ENCODE assay signal across 16 cellular contexts in the genomic region with DNA sequence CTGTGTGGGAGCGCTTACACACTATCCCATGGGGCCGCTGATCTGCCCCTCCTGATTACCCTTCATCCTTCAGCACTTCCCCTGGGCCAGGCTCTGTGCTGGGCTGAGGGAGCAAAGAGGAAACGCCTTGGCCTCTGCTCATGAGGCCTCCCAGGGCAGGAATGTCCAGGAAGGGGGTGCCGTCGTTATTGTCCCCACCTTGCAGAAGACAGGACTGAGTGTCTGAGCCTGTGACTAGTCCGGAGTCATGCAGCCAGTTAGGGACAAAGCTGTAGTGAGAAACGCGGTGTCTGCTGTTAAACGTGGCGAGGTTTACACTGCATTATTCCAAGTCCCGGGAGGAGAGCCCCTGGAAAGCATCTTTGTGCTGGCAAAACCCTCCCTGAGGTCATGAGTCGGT.
DNase-seq lines count a peak whose midpoint lies in the region; ATAC-seq, FAIRE-seq and TF ChIP-seq lines count a peak whose summit lies in the region.
"Had no signal": no experiment of that assay in that cellular context is flagged by ENCODE, and none has a peak within 500 bp of the region (broad histone marks: within the 10 kb centered on the region; RNA-seq: fewer than 3 reads in every experiment).

No MANE protein-coding gene starts in this region.

- ATAC-seq in GM19324 (IDR thresholded peaks at IDR 0.05; ENCODE audit: low FRiP score, unreplicated experiment), result no peak
- ATAC-seq: HepG2 had no signal

- DNase-seq in H1 (ENCODE audit: low read depth in 1 of 2, low spot score in 2 of 2) (no peak), neuronal stem cell (ENCODE audit: low spot score) (no peak), NOMO-1 treated with DMSO at 0.1 percent for 48 hours (lab: John Stamatoyannopoulos, UW; ENCODE audit: unreplicated experiment) (no peak), A172 (ENCODE audit: low spot score) (no peak), cerebellar cortex (ENCODE audit: low spot score) (no peak)
- DNase-seq: 8988T; CD4-positive, alpha-beta T cell; GDM1 had no signal

- H3K9ac ChIP-seq in BLaER1 (no peak overlapping the region), H1 (replicated peaks in 1 of 4; ENCODE audit: extremely low read depth in 1 of 4, low read depth in 3 of 4, low read length in 3 of 4) (no peak overlapping the region), neuronal stem cell (ENCODE audit: low read depth, low read length, poor library complexity) (peak overlapping the region; percentile 13)

- no peaks in the 10 kb centered on the region for H3K23me2 ChIP-seq in H1 (ENCODE audit: low read depth, low read length)

- FAIRE-seq in H1 (lab: Jason Lieb, UNC), result no peak
- FAIRE-seq: D721Med, HepG2 had no signal

- CTCF ChIA-PET in H1 (lab: Charles Lee; ENCODE audit: partially characterized antibody), result interaction anchor here (1.1 to 2.2 kb wide), 5 partner anchors 9 to 131 kb away, joined by 3 to 11 read pairs (median 5); no protein-coding TSS in a partner anchor

- no peak overlapping the region for H2BK20ac ChIP-seq in H1 (ENCODE audit: low read length)

- no peak overlapping the region for H2AFZ ChIP-seq in H1 (ENCODE audit: low read length)
- no peak overlapping the region for H2AFZ ChIP-seq in neuronal stem cell (ENCODE audit: low read length)

- no peak for TF ChIP-seq POLR2A in H1 (IDR thresholded peaks at IDR 0.05; ENCODE audit: control extremely low read depth in 1 of 2, low read depth in 2 of 2, low read length in 2 of 2)

- no peak for TF ChIP-seq RAD21 in H1 (IDR thresholded peaks at IDR 0.05 in 1 of 2, conservative IDR thresholded peaks at IDR 0.05 in 1 of 2; ENCODE audit: low read depth in 2 of 2, low read length in 2 of 2)

- H3K56ac ChIP-seq in H1 (replicated peaks; ENCODE audit: insufficient read length, low read depth, low read length), result no peak overlapping the region

- H3K36me3 ChIP-seq in BLaER1 (no peaks in the 10 kb centered on the region), H1 (ENCODE audit: control insufficient read depth in 2 of 4, insufficient read depth in 4 of 4, low read length in 3 of 4) (no peaks in the 10 kb centered on the region), neuronal stem cell (replicated peaks in 1 of 2; ENCODE audit: control insufficient read depth in 2 of 2, insufficient read depth in 2 of 2, low read length in 2 of 2) (no peaks in the 10 kb centered on the region)
- H3K36me3 ChIP-seq: HAP-1 had no signal

- H3K79me2 ChIP-seq in H1 (ENCODE audit: control insufficient read depth in 1 of 2, insufficient read depth in 2 of 2, low read length in 2 of 2), result no peaks in the 10 kb centered on the region

- H2BK12ac ChIP-seq in H1 (ENCODE audit: low read depth, low read length), result no peak overlapping the region
- H2BK12ac ChIP-seq in neuronal stem cell (ENCODE audit: low read length), result no peak overlapping the region

- H3K4ac ChIP-seq in H1 (replicated peaks; ENCODE audit: insufficient read length, low read depth, low read length), result no peak overlapping the region
- H3K4ac ChIP-seq in neuronal stem cell (ENCODE audit: low read length), result no peak overlapping the region

- WGBS in H1 (ENCODE audit: extremely low coverage in 1 of 2, insufficient coverage in 1 of 2, insufficient read length in 1 of 2, insufficient replicate concordance in 2 of 2, low coverage in 1 of 2, low lambda C conversion rate in 2 of 2, missing lambda C conversion rate in 1 of 2), 2 experiments, result 86% methylated on average over 12 of the region's 12 CpGs; no CpG with 5 or more reads in 1 of the 2 experiments
- WGBS in neuronal stem cell (ENCODE audit: extremely low coverage in 2 of 2, insufficient read length in 2 of 2, insufficient replicate concordance in 1 of 2), 2 donors, result no CpG with 5 or more reads among the region's 12 CpGs

- H3K18ac ChIP-seq in H1 (ENCODE audit: extremely low read depth, low read length) (no peak overlapping the region), neuronal stem cell (ENCODE audit: low read length) (peak overlapping the region; percentile 82)

- H2AK5ac ChIP-seq in H1 (ENCODE audit: low read depth, low read length), result no peak overlapping the region
- peak overlapping the region; percentile 63 for H2AK5ac ChIP-seq in neuronal stem cell (ENCODE audit: low read depth, low read length)

- H3K4me1 ChIP-seq in BLaER1 (peaks cover 44% of the 10 kb centered on the region), H1 (replicated peaks in 1 of 4; ENCODE audit: control insufficient read depth in 3 of 4, insufficient read depth in 4 of 4, low read length in 3 of 4) (peaks cover 2 to 15% (median 9%) of the 10 kb centered on the region in 4 experiments; a peak in 5 of 7 replicates), neuronal stem cell (ENCODE audit: control insufficient read depth in 2 of 2, insufficient read depth in 1 of 2, low read depth in 1 of 2, low read length in 2 of 2) (peaks cover 1 to 18% of the 10 kb centered on the region in 2 donors)
- H3K4me1 ChIP-seq: HAP-1 had no signal

- H2BK120ac ChIP-seq in H1 (replicated peaks; ENCODE audit: low read depth, low read length) (no peak overlapping the region), neuronal stem cell (ENCODE audit: low read depth, low read length) (no peak overlapping the region)

- 0 out of 2 replicates have a peak overlapping the region, but pooled peaks have one; percentile 18 for H3K27ac ChIP-seq in BLaER1
- H3K27ac ChIP-seq in angular gyrus (ENCODE audit: low read depth, low read length), result peak overlapping the region; percentile 94
- H3K27ac ChIP-seq in H1 (ENCODE audit: low read depth, low read length), result no peak overlapping the region
- H3K27ac ChIP-seq in neuronal stem cell (replicated peaks; ENCODE audit: low read length), result no peak overlapping the region
- H3K27ac ChIP-seq: C4-2B had no signal

- TF ChIP-seq EP300 in H1 (IDR thresholded peaks at IDR 0.05; ENCODE audit: borderline replicate concordance in 1 of 2, low read depth in 2 of 2, low read length in 2 of 2), result no peak

- H4K20me1 ChIP-seq in BLaER1 (no peaks in the 10 kb centered on the region), H1 (replicated peaks in 1 of 2; ENCODE audit: control insufficient read depth in 1 of 2, insufficient read depth in 2 of 2, low read length in 2 of 2) (no peaks in the 10 kb centered on the region)

- no peak overlapping the region for H4K5ac ChIP-seq in H1 (ENCODE audit: insufficient read length, low read depth, low read length)

- no peaks in the 10 kb centered on the region for H3K79me1 ChIP-seq in H1 (ENCODE audit: low read depth, low read length)
- no peaks in the 10 kb centered on the region for H3K79me1 ChIP-seq in neuronal stem cell (ENCODE audit: low read depth, low read length)

- H3K27me3 ChIP-seq in BLaER1 (no peaks in the 10 kb centered on the region), H1 (replicated peaks in 1 of 4; ENCODE audit: control insufficient read depth in 3 of 4, extremely low read depth in 1 of 4, insufficient read depth in 3 of 4, low read length in 3 of 4) (no peaks in the 10 kb centered on the region; a peak in 2 of 7 replicates), neuronal stem cell (ENCODE audit: control insufficient read depth in 3 of 3, insufficient read depth in 3 of 3, low read depth in 1 of 3, low read length in 3 of 3) (peaks cover 0 to 41% (median 0%) of the 10 kb centered on the region in 3 experiments)

- TF ChIP-seq CTCF in H1 (IDR thresholded peaks at IDR 0.05; ENCODE audit: control extremely low read depth in 1 of 3, insufficient read depth in 1 of 3, low read depth in 1 of 3, low read length in 3 of 3), result no peak

- H4K8ac ChIP-seq in H1 (ENCODE audit: extremely low read depth, insufficient read depth, low read length) (peak overlapping the region; percentile 3; the same call in 1 of the 2 replicates), neuronal stem cell (ENCODE audit: low read depth, low read length) (no peak overlapping the region)

- POLR2A ChIA-PET in H1 (lab: Charles Lee; ENCODE audit: partially characterized antibody), result no interaction called here

- no peaks in the 10 kb centered on the region for H3K9me3 ChIP-seq in BLaER1
- no peaks in the 10 kb centered on the region for H3K9me3 ChIP-seq in H1 (ENCODE audit: insufficient read depth in 2 of 2, low read depth in 1 of 2, low read length in 1 of 2)
- H3K9me3 ChIP-seq in neuronal stem cell (replicated peaks in 1 of 2; ENCODE audit: control insufficient read depth in 2 of 2, insufficient read depth in 1 of 2, low read depth in 1 of 2, low read length in 2 of 2), result peaks cover 0 to 2% of the 10 kb centered on the region in 2 donors
- H3K9me3 ChIP-seq: Caco-2, HAP-1 had no signal

- H3K14ac ChIP-seq in H1 (ENCODE audit: insufficient read length), result no peak overlapping the region
- H3K14ac ChIP-seq in neuronal stem cell (ENCODE audit: low read length), result peak overlapping the region; percentile 96

- H3K4me3 ChIP-seq in BLaER1, result no peak overlapping the region
- H3K4me3 ChIP-seq in H1 (ENCODE audit: extremely low read depth in 1 of 4, insufficient read depth in 2 of 4, low read depth in 3 of 4, low read length in 4 of 4), result no peak overlapping the region
- no peak overlapping the region for H3K4me3 ChIP-seq in neuronal stem cell (ENCODE audit: low read length in 2 of 2)
- H3K4me3 ChIP-seq: HAP-1 had no signal

- H3K23ac ChIP-seq in H1 (ENCODE audit: insufficient read length) (no peak overlapping the region), neuronal stem cell (ENCODE audit: low read depth, low read length, poor library complexity) (no peak overlapping the region)

- no peak overlapping the region for H2BK5ac ChIP-seq in H1 (ENCODE audit: low read depth, low read length)
- H2BK5ac ChIP-seq in neuronal stem cell (ENCODE audit: low read length), result no peak overlapping the region

- H2BK15ac ChIP-seq in H1 (ENCODE audit: low read length) (no peak overlapping the region), neuronal stem cell (ENCODE audit: low read length) (peak overlapping the region; percentile 84)

- H3K4me2 ChIP-seq in BLaER1, result peak overlapping the region; percentile 73
- H3K4me2 ChIP-seq in H1 (ENCODE audit: insufficient read depth in 1 of 2, low read depth in 2 of 2, low read length in 2 of 2), result no peak overlapping the region
- H3K4me2 ChIP-seq in neuronal stem cell (ENCODE audit: insufficient read depth, low read length, poor library complexity, severe bottlenecking), result no peak overlapping the region

- H4K91ac ChIP-seq in H1 (replicated peaks; ENCODE audit: insufficient read length, low read length) (no peak overlapping the region), neuronal stem cell (ENCODE audit: low read depth, low read length, poor library complexity) (no peak overlapping the region)

TF ChIP-seq in H1, 55 proteins besides CTCF, POLR2A, EP300 and RAD21 (continues in another document):
- no peak for TF ChIP-seq SP1 (IDR thresholded peaks at IDR 0.05; ENCODE audit: low read depth, low read length)

Comparison
In these comparisons a context has a peak if more than half of its experiments do, and no peak if none do; other contexts are left out.
1. H3K27ac ChIP-seq: peak in BLaER1 (single experiment) and angular gyrus (single experiment); none in H1 (single experiment) and neuronal stem cell (single experiment).